ENCODE assay signal across 9 cellular contexts in the genomic region with DNA sequence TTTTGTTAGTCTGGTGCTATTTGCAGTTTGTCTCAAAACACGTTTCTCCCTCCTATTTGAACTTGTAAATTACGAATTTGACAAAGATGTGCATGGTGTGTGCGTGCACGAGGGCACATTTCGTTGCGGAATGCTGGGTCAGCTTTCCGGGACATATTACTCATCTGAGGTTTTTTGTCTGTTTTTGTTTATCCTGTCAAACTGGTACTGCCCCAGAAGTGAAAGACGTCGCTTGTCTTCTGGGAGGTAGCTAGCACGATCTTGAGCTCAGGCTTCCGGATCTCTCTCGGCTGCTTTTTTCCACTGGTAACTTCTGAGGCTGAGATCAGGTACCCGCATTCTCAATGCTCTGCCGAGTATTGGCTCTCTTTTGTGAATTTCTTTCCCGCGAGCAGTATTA. TPM values are rescaled to one million over a fixed set of nuclear protein-coding genes. Genes with fewer than 3 reads are reported as not detected.
DNase-seq lines count a peak whose midpoint lies in the region; ATAC-seq and TF ChIP-seq lines count a peak whose summit lies in the region.
"Not testable (repeated sequence)": the region's sequence is repeated elsewhere in the genome, so short reads cannot be mapped to it uniquely, and the experiment has no call there.
"Had no signal": no experiment of that assay in that cellular context is flagged by ENCODE, and none has a peak within 500 bp of the region (broad histone marks: within the 10 kb centered on the region; RNA-seq: fewer than 3 reads in every experiment).

No MANE protein-coding gene starts in this region.

- not testable (repeated sequence) for H3K9me3 Mint-ChIP-seq in activated naive CD4-positive, alpha-beta T cell treated with anti-CD3 and anti-CD28 coated beads, Interleukin-2, amount 50 U/mL, for 72 hours

- ATAC-seq in GM18868 (IDR thresholded peaks at IDR 0.05; ENCODE audit: unreplicated experiment), result peak; percentile 40
- peak; percentile 38 for ATAC-seq in GM21360 (IDR thresholded peaks at IDR 0.05; ENCODE audit: unreplicated experiment)
- ATAC-seq in HG02610 (IDR thresholded peaks at IDR 0.05; ENCODE audit: unreplicated experiment), result peak; percentile 42
- ATAC-seq in HG03066 (IDR thresholded peaks at IDR 0.05; ENCODE audit: low read depth, unreplicated experiment), result peak; percentile 33
- ATAC-seq in HG03558 (IDR thresholded peaks at IDR 0.05; ENCODE audit: extremely low read depth, unreplicated experiment), result peak; percentile 25
- ATAC-seq in activated naive CD4-positive, alpha-beta T cell treated with anti-CD3 and anti-CD28 coated beads, Interleukin-2, amount 50 U/mL, for 72 hours, result peak; percentile 62
- ATAC-seq in mucosa of descending colon, result peak; percentile 31

- not testable (repeated sequence) for H3K36me3 Mint-ChIP-seq in activated naive CD4-positive, alpha-beta T cell treated with anti-CD3 and anti-CD28 coated beads, Interleukin-2, amount 50 U/mL, for 72 hours

- not testable (repeated sequence) for TF ChIP-seq CTCF in mucosa of descending colon (IDR thresholded peaks at IDR 0.05)

- DNase-seq in activated naive CD4-positive, alpha-beta T cell treated with anti-CD3 and anti-CD28 coated beads, Interleukin-2, amount 50 U/mL, for 72 hours (ENCODE audit: low spot score in 2 of 2); mucosa of descending colon: not testable (repeated sequence)

- H3K27ac Mint-ChIP-seq in activated naive CD4-positive, alpha-beta T cell treated with anti-CD3 and anti-CD28 coated beads, Interleukin-2, amount 50 U/mL, for 72 hours, result peak overlapping the region in 1 of 2 donors; percentile 72

- H3K36me3 ChIP-seq in mucosa of descending colon (ENCODE audit: low read depth), result not testable (repeated sequence)

- not testable (repeated sequence) for H3K4me1 ChIP-seq in mucosa of descending colon (ENCODE audit: low read depth)

- intact Hi-C loops in mucosa of descending colon (cut with DNase I, micrococcal nuclease), result not testable (repeated sequence)

- not testable (repeated sequence) for H3K4me3 ChIP-seq in mucosa of descending colon

- not testable (repeated sequence) for H3K9me3 ChIP-seq in mucosa of descending colon

RNA-seq across cellular contexts. Expression of a gene that starts 0.4 kb away (rescaled TPM):
- total RNA-seq in activated naive CD4-positive, alpha-beta T cell treated with anti-CD3 and anti-CD28 coated beads, Interleukin-2, amount 50 U/mL, for 72 hours, result 10 to 100 TPM in 1 of 2 donors, 1 to 10 TPM in 1; 9.8 to 73.2 TPM
- total RNA-seq in mucosa of descending colon, result 1 to 10 TPM; 1.3 to 4.1 (median 1.6) TPM

RNA-seq across cellular contexts. Expression of a gene that starts 49.6 kb away (rescaled TPM):
- 1 to 10 TPM in 1 of 2 donors, not detected in 1; 2.1 TPM for total RNA-seq in activated naive CD4-positive, alpha-beta T cell treated with anti-CD3 and anti-CD28 coated beads, Interleukin-2, amount 50 U/mL, for 72 hours
- total RNA-seq in mucosa of descending colon, result 1 to 10 TPM in 1 of 3 donors, under 1 TPM in 1, not detected in 1; 0.76 to 1.2 TPM
- total RNA-seq: H4, SK-MEL-5 had no signal
